ENCODE assay signal across 22 cellular contexts in the genomic region with DNA sequence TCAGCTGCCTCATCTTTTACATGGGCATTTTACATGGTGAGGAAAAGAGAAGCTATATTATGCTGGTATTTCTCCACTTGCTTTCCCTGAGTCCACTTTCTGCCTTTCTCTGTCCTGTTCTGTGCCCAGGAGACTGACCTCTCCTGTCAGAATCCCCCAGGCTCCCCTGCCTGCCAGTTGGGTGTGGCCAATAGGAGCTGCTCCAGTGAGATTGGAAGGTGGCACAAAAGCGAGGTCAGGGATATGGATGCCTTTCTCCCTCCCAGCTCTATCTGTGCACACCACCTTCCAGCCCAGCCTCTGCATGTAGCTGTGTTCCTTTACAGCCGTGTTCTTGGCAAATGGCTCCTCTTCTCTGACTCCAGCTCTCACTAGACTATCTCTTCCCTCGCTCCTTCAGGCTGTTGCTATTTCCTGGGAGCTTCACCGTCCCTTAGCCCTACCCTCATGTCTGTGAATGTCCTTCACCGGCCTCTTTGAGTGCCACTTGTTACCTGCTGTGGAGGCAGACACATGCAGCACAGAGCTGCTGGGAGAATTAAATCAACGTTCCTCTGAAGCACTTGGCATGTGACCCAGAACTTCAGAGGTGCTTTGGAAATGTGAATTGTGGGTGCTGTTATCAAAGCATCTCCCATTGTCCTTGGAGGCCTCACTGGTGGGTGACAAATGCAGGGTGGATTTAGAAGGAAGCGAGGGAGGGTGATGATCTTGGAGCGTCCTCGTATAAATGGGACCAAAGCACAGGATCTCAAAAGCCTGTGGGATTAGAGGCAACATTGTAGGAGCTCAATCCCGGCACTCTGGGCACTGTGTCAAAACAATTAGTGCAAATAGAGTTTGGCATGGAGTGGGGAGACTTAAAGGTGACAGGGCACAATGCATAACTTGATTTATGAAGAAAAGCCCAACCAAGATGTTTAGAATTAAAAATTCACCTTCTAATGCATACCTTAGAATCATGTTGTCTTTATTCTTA. TPM values are rescaled to one million over a fixed set of nuclear protein-coding genes. Genes with fewer than 3 reads are reported as not detected.
DNase-seq lines count a peak whose midpoint lies in the region; ATAC-seq, FAIRE-seq and TF ChIP-seq lines count a peak whose summit lies in the region.
"Had no signal": no experiment of that assay in that cellular context is flagged by ENCODE, and none has a peak within 500 bp of the region (broad histone marks: within the 10 kb centered on the region; RNA-seq: fewer than 3 reads in every experiment).

No MANE protein-coding gene starts in this region.

- POLR2A ChIA-PET in H1 (lab: Charles Lee; ENCODE audit: partially characterized antibody) = interaction anchor here (1.1 kb wide), 1 partner anchor 28 kb away, joined by 6 read pairs; a partner anchor contains a TSS

- H4K91ac ChIP-seq in H1 (replicated peaks; ENCODE audit: insufficient read length, low read length) (no peak overlapping the region), H9 (ENCODE audit: insufficient read length, low read depth, low read length) (no peak overlapping the region)

- H2BK120ac ChIP-seq in H1 (replicated peaks; ENCODE audit: low read depth, low read length) = peak overlapping the region; percentile 56
- no peak overlapping the region for H2BK120ac ChIP-seq in H9 (ENCODE audit: low read depth, low read length, poor library complexity, severe bottlenecking)

- H3K79me2 ChIP-seq in H1 (ENCODE audit: control insufficient read depth in 1 of 2, insufficient read depth in 2 of 2, low read length in 2 of 2) (no peaks in the 10 kb centered on the region), H9 (ENCODE audit: insufficient read depth, low read length) (no peaks in the 10 kb centered on the region)

- no peak overlapping the region for H2BK15ac ChIP-seq in H1 (ENCODE audit: low read length)
- no peak overlapping the region for H2BK15ac ChIP-seq in H9 (ENCODE audit: low read depth, low read length)

- TF ChIP-seq POLR2A in H1 (IDR thresholded peaks at IDR 0.05; ENCODE audit: control extremely low read depth in 1 of 2, low read depth in 2 of 2, low read length in 2 of 2) = no peak
- no peak for TF ChIP-seq POLR2A in thyroid gland (IDR thresholded peaks at IDR 0.05)

- WGBS in H1 (ENCODE audit: extremely low coverage in 1 of 2, insufficient coverage in 1 of 2, insufficient read length in 1 of 2, insufficient replicate concordance in 2 of 2, low coverage in 1 of 2, low lambda C conversion rate in 2 of 2, missing lambda C conversion rate in 1 of 2), 2 experiments = 88% methylated on average over 10 of the region's 10 CpGs; no CpG with 5 or more reads in 1 of the 2 experiments
- 32 to 41% methylated on average over 10 of the region's 10 CpGs for WGBS in thyroid gland, 2 donors
- no CpG with 5 or more reads among the region's 10 CpGs for WGBS in H9 (ENCODE audit: extremely low coverage, insufficient read length, low lambda C conversion rate)

- H3K9ac ChIP-seq in H1 (replicated peaks in 1 of 4; ENCODE audit: extremely low read depth in 1 of 4, low read depth in 3 of 4, low read length in 3 of 4) = no peak overlapping the region
- H3K9ac ChIP-seq in H9 (ENCODE audit: extremely low read depth, insufficient read length, low read length) = no peak overlapping the region

- H2BK20ac ChIP-seq in H1 (ENCODE audit: low read length) (no peak overlapping the region), H9 (ENCODE audit: low read depth, low read length, poor library complexity, severe bottlenecking) (no peak overlapping the region)

- H3K4me1 ChIP-seq in H1 (replicated peaks in 1 of 4; ENCODE audit: control insufficient read depth in 3 of 4, insufficient read depth in 4 of 4, low read length in 3 of 4) (peaks cover 4 to 16% (median 13%) of the 10 kb centered on the region in 4 experiments), thyroid gland (peaks cover 53 to 55% of the 10 kb centered on the region in 2 donors), H9 (ENCODE audit: insufficient read depth, low read length) (no peaks in the 10 kb centered on the region)

- H3K9me3 Mint-ChIP-seq in endothelial cell (ENCODE audit: unreplicated experiment) (no peaks in the 10 kb centered on the region), H9 (no peaks in the 10 kb centered on the region; a peak in 1 of 5 replicates)
- H3K9me3 Mint-ChIP-seq: activated CD8-positive, alpha-beta T cell treated with anti-CD3 and anti-CD28 coated beads for 36 hours had no signal

- H3K4me3 Mint-ChIP-seq in endothelial cell (ENCODE audit: unreplicated experiment) = no peak overlapping the region
- no peak overlapping the region for H3K4me3 Mint-ChIP-seq in H9
- H3K4me3 Mint-ChIP-seq: activated CD8-positive, alpha-beta T cell treated with anti-CD3 and anti-CD28 coated beads for 36 hours; activated naive CD8-positive, alpha-beta T cell had no signal

- no peak overlapping the region for H3K4me2 ChIP-seq in H1 (ENCODE audit: insufficient read depth in 1 of 2, low read depth in 2 of 2, low read length in 2 of 2)
- no peak overlapping the region for H3K4me2 ChIP-seq in H9 (ENCODE audit: insufficient read depth, insufficient read length, low read length)

- H3K27me3 Mint-ChIP-seq in endothelial cell (ENCODE audit: unreplicated experiment) (peaks cover 7% of the 10 kb centered on the region), H9 (ENCODE audit: low read depth) (peaks cover 2% of the 10 kb centered on the region; the same call in 1 of the 2 replicates)

- H4K5ac ChIP-seq in H1 (ENCODE audit: insufficient read length, low read depth, low read length) (no peak overlapping the region), H9 (ENCODE audit: insufficient read length, low read depth, low read length) (no peak overlapping the region)

- no peak overlapping the region for H3K56ac ChIP-seq in H1 (replicated peaks; ENCODE audit: insufficient read length, low read depth, low read length)
- no peak overlapping the region for H3K56ac ChIP-seq in H9 (ENCODE audit: insufficient read length, low read depth, low read length)

- no peak for TF ChIP-seq EP300 in H1 (IDR thresholded peaks at IDR 0.05; ENCODE audit: borderline replicate concordance in 1 of 2, low read depth in 2 of 2, low read length in 2 of 2)

- DNase-seq in DMS153 treated with DMSO at 0.1 percent for 48 hours (lab: John Stamatoyannopoulos, UW; ENCODE audit: unreplicated experiment) = peak; percentile 11
- no peak for DNase-seq in DMS153 (lab: John Stamatoyannopoulos, UW)
- DNase-seq in NCI-H345 (lab: John Stamatoyannopoulos, UW) = peak; percentile 63
- no peak for DNase-seq in H1 (ENCODE audit: low read depth in 1 of 2, low spot score in 2 of 2)
- peak; percentile 79 to 84 for DNase-seq in thyroid gland
- DNase-seq in endothelial cell (ENCODE audit: low spot score) = no peak
- DNase-seq in H9 = no peak
- DNase-seq: 8988T; activated CD8-positive, alpha-beta T cell treated with anti-CD3 and anti-CD28 coated beads for 36 hours; activated T-cell treated with anti-CD3 and anti-CD28 coated beads, Interleukin-2, amount 50 U/mL, for 48 hours; C1 segment of cervical spinal cord; dorsolateral prefrontal cortex; erythroblast; NCI-H1930; pancreas; stimulated activated CD4-positive, alpha-beta T cell treated with anti-CD3 and anti-CD28 coated beads, Interleukin-4, amount 100 ng/mL, for 4 hours; stimulated activated CD8-positive, alpha-beta memory T cell treated with anti-CD3 and anti-CD28 coated beads, Interleukin-4, amount 100 ng/mL, for 48 hours; testis had no signal

- no peak for TF ChIP-seq RAD21 in H1 (IDR thresholded peaks at IDR 0.05 in 1 of 2, conservative IDR thresholded peaks at IDR 0.05 in 1 of 2; ENCODE audit: low read depth in 2 of 2, low read length in 2 of 2)

- H3K27ac Mint-ChIP-seq in endothelial cell (ENCODE audit: unreplicated experiment) (no peak overlapping the region), H9 (peak overlapping the region in 1 of 3 experiments; percentile 46; a peak in 1 of 7 replicates)
- H3K27ac Mint-ChIP-seq: activated CD8-positive, alpha-beta T cell treated with anti-CD3 and anti-CD28 coated beads for 36 hours; activated naive CD8-positive, alpha-beta T cell had no signal

- H2BK5ac ChIP-seq in H1 (ENCODE audit: low read depth, low read length) (no peak overlapping the region), H9 (ENCODE audit: insufficient read length, low read length) (no peak overlapping the region)

- CTCF ChIA-PET in H1 (lab: Charles Lee; ENCODE audit: partially characterized antibody) = interaction anchor here (1.0 to 2.3 kb wide), 2 partner anchors 78 to 84 kb away, joined by 3 to 7 read pairs; no protein-coding TSS in a partner anchor

- H3K23ac ChIP-seq in H1 (ENCODE audit: insufficient read length) = no peak overlapping the region
- no peak overlapping the region for H3K23ac ChIP-seq in H9 (ENCODE audit: insufficient read length, low read depth, low read length)

- H3K27ac ChIP-seq in H1 (ENCODE audit: low read depth, low read length) (no peak overlapping the region), thyroid gland (peak overlapping the region; percentile 72 to 92 (median 79)), H9 (ENCODE audit: insufficient read length, low read depth, low read length) (no peak overlapping the region)
- H3K27ac ChIP-seq: dorsolateral prefrontal cortex, pancreas, testis had no signal

- H3K23me2 ChIP-seq in H1 (ENCODE audit: low read depth, low read length) = no peaks in the 10 kb centered on the region
- no peaks in the 10 kb centered on the region for H3K23me2 ChIP-seq in H9 (ENCODE audit: insufficient read length, low read depth, low read length, poor library complexity, severe bottlenecking)

- H2AK5ac ChIP-seq in H1 (ENCODE audit: low read depth, low read length) = no peak overlapping the region
- no peak overlapping the region for H2AK5ac ChIP-seq in H9 (ENCODE audit: insufficient read length, low read length)

- TF ChIP-seq CTCF in H1 (IDR thresholded peaks at IDR 0.05; ENCODE audit: control extremely low read depth in 1 of 3, insufficient read depth in 1 of 3, low read depth in 1 of 3, low read length in 3 of 3) (no peak), thyroid gland (IDR thresholded peaks at IDR 0.05) (no peak), endothelial cell (IDR thresholded peaks at IDR 0.05; ENCODE audit: unreplicated experiment) (no peak), H9 (conservative IDR thresholded peaks at IDR 0.05) (no peak)

- no peak for ATAC-seq in HG03565 (IDR thresholded peaks at IDR 0.05; ENCODE audit: unreplicated experiment)
- ATAC-seq: activated CD8-positive, alpha-beta T cell treated with anti-CD3 and anti-CD28 coated beads for 36 hours; HCT116 had no signal

- H2BK12ac ChIP-seq in H1 (ENCODE audit: low read depth, low read length) (no peak overlapping the region), H9 (ENCODE audit: insufficient read length, low read depth, low read length) (no peak overlapping the region)

- H4K20me1 ChIP-seq in H1 (replicated peaks in 1 of 2; ENCODE audit: control insufficient read depth in 1 of 2, insufficient read depth in 2 of 2, low read length in 2 of 2) = no peaks in the 10 kb centered on the region
- no peaks in the 10 kb centered on the region for H4K20me1 ChIP-seq in H9 (ENCODE audit: control insufficient read depth, insufficient read depth, insufficient read length)

- H3K36me3 ChIP-seq in H1 (ENCODE audit: control insufficient read depth in 2 of 4, insufficient read depth in 4 of 4, low read length in 3 of 4) = no peaks in the 10 kb centered on the region
- H3K36me3 ChIP-seq in thyroid gland = no peaks in the 10 kb centered on the region
- H3K36me3 ChIP-seq: pancreas had no signal

- no peak for FAIRE-seq in H1 (lab: Jason Lieb, UNC)
- FAIRE-seq: pancreas had no signal

- no peaks in the 10 kb centered on the region for H3K79me1 ChIP-seq in H1 (ENCODE audit: low read depth, low read length)
- H3K79me1 ChIP-seq in H9 (ENCODE audit: insufficient read depth, low read depth, low read length, poor library complexity, severe bottlenecking) = no peaks in the 10 kb centered on the region

- H3K27me3 ChIP-seq in H1 (replicated peaks in 1 of 4; ENCODE audit: control insufficient read depth in 3 of 4, extremely low read depth in 1 of 4, insufficient read depth in 3 of 4, low read length in 3 of 4) (no peaks in the 10 kb centered on the region; a peak in 1 of 7 replicates), thyroid gland (no peaks in the 10 kb centered on the region), H9 (ENCODE audit: insufficient read depth, low read length) (no peaks in the 10 kb centered on the region)
- H3K27me3 ChIP-seq: dorsolateral prefrontal cortex, pancreas, testis had no signal

- H3K36me3 Mint-ChIP-seq in endothelial cell (ENCODE audit: low read depth, unreplicated experiment) (no peaks in the 10 kb centered on the region), H9 (ENCODE audit: insufficient read depth in 1 of 3, low read depth in 3 of 3) (no peaks in the 10 kb centered on the region; a peak in 1 of 7 replicates)
- H3K36me3 Mint-ChIP-seq: activated naive CD8-positive, alpha-beta T cell had no signal

- no peak overlapping the region for H3K4me3 ChIP-seq in H1 (ENCODE audit: extremely low read depth in 1 of 4, insufficient read depth in 2 of 4, low read depth in 3 of 4, low read length in 4 of 4)
- H3K4me3 ChIP-seq in thyroid gland (replicated peaks in 1 of 3) = no peak overlapping the region
- H3K4me3 ChIP-seq: dorsolateral prefrontal cortex, pancreas, skin epidermis, testis had no signal

- intact Hi-C loops in thyroid gland (cut with DNase I) = no loop called here

- H3T11ph ChIP-seq in H9 (ENCODE audit: low read length) = no peak overlapping the region

- H3K14ac ChIP-seq in H1 (ENCODE audit: insufficient read length) (no peak overlapping the region), H9 (ENCODE audit: insufficient read depth, low read length) (no peak overlapping the region)

- H4K8ac ChIP-seq in H1 (ENCODE audit: extremely low read depth, insufficient read depth, low read length) (no peak overlapping the region; the same call in 1 of the 2 replicates), H9 (replicated peaks; ENCODE audit: insufficient read length, low read depth, low read length) (no peak overlapping the region)

- H3K18ac ChIP-seq in H1 (ENCODE audit: extremely low read depth, low read length) (peak overlapping the region; percentile 36; the same call in 1 of the 2 replicates), H9 (ENCODE audit: insufficient read length, low read depth, low read length) (no peak overlapping the region)

- peak overlapping the region; percentile 62; the same call in 1 of the 2 replicates for H2AFZ ChIP-seq in H1 (ENCODE audit: low read length)
- H2AFZ ChIP-seq in H9 (ENCODE audit: low read length) = no peak overlapping the region

- H3K4ac ChIP-seq in H1 (replicated peaks; ENCODE audit: insufficient read length, low read depth, low read length) = no peak overlapping the region
- no peak overlapping the region for H3K4ac ChIP-seq in H9 (ENCODE audit: low read depth, low read length)

- H3K9me3 ChIP-seq in H1 (ENCODE audit: insufficient read depth in 2 of 2, low read depth in 1 of 2, low read length in 1 of 2) (peaks cover 0 to 3% of the 10 kb centered on the region in 2 experiments; a peak in 1 of 4 replicates), thyroid gland (no peaks in the 10 kb centered on the region), H9 (ENCODE audit: control insufficient read depth, low read depth, low read length) (peaks cover 5% of the 10 kb centered on the region)
- H3K9me3 ChIP-seq: pancreas, testis had no signal

- H3K4me1 Mint-ChIP-seq in endothelial cell (ENCODE audit: unreplicated experiment) = peaks cover 27% of the 10 kb centered on the region
- H3K4me1 Mint-ChIP-seq in H9 = peaks cover 28 to 35% of the 10 kb centered on the region in 2 experiments

RNA-seq across cellular contexts. Expression of a gene that starts 28.9 kb away (rescaled TPM):
- total RNA-seq in H1 (2021; fragmentation: NEBNext Ultra II Directional; extraction: Animal tissue kit (Norgen Biotek cat#: 25700)) = 23.9 and 25.5 TPM in 2 replicates
- polyA plus RNA-seq in H1 (2011; rRNA removed) = 5.1 and 5.4 TPM in 2 replicates
- polyA plus RNA-seq in H1 (2011; cell fraction: cytosol; rRNA removed) = 7.1 TPM
- 14.4 TPM for polyA plus RNA-seq in H1 (2011; cell fraction: nucleus; rRNA removed)
- polyA plus RNA-seq in H1 (2012, experiment 1 of 2) = 7.4 to 10.7 TPM (median 9.7 TPM) in 4 replicates
- 1.7 TPM for polyA plus RNA-seq in H1 (2012, experiment 2 of 2)
- polyA plus RNA-seq in H1 (2013, experiment 1 of 2) = 9.1 TPM
- polyA plus RNA-seq in H1 (2013, experiment 2 of 2) = 8.7 TPM
- polyA minus RNA-seq in H1 (2011; rRNA and poly(A)+ RNA removed) = 20.7 and 26.1 TPM in 2 replicates
- 13.4 TPM for polyA minus RNA-seq in H1 (2011; cell fraction: cytosol; rRNA and poly(A)+ RNA removed)
- 45.3 TPM for polyA minus RNA-seq in H1 (2011; cell fraction: nucleus; rRNA and poly(A)+ RNA removed)
- total RNA-seq in thyroid gland (100 to 1,000 TPM in 1 of 4 donors, 10 to 100 TPM in 3; 89.7 to 126 (median 97.8) TPM), endothelial cell (ENCODE audit: unreplicated experiment) (30.3 TPM), H9 (2021) (14.9 and 16.6 TPM in 2 replicates)

Comparison
In these comparisons a context has a peak if more than half of its experiments do, and no peak if none do; other contexts are left out.
1. DNase-seq: peak in DMS153 treated with DMSO at 0.1 percent for 48 hours (single experiment), NCI-H345 (single experiment) and thyroid gland (2 of 2); none in DMS153 (single experiment), H1 (0 of 2), endothelial cell (single experiment) and H9 (single experiment).
2. H3K27ac ChIP-seq: peak in thyroid gland (3 of 3); none in H1 (single experiment) and H9 (single experiment).